ENCODE assay signal across 11 cellular contexts in the genomic region with DNA sequence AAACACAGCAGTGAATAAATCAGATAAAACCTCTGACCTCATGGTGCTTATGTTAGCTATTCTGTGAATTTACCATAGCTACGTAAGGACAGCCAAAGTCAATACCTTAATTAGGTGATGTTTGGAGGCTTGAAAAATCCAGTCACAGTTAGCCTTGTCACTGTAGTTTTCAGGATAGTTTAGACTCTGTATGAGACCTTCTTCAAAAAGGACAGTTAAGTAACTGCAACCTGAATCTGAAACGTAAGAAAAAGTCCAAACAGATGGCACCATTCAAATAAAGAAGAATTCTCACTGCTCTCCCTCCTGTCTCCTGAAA. TPM values are rescaled to one million over a fixed set of nuclear protein-coding genes. Genes with fewer than 3 reads are reported as not detected.
DNase-seq lines count a peak whose midpoint lies in the region; ATAC-seq and TF ChIP-seq lines count a peak whose summit lies in the region.
"Had no signal": no experiment of that assay in that cellular context is flagged by ENCODE, and none has a peak within 500 bp of the region (broad histone marks: within the 10 kb centered on the region; RNA-seq: fewer than 3 reads in every experiment).

No MANE protein-coding gene starts in this region.

- H3K4me3 Mint-ChIP-seq in endothelial cell (ENCODE audit: unreplicated experiment) = no peak overlapping the region

- no peak overlapping the region for H3K27ac Mint-ChIP-seq in endothelial cell (ENCODE audit: unreplicated experiment)

- intact Hi-C loops in OCI-LY7 (cut with micrococcal nuclease; ENCODE audit: unreplicated experiment) = loop anchor here (1.0 to 5.0 kb wide), 3 partner anchors 253 to 596 kb away; no protein-coding TSS in a partner anchor

- peak; percentile 4 for ATAC-seq in GM19035 (IDR thresholded peaks at IDR 0.05; ENCODE audit: unreplicated experiment)
- no peak for ATAC-seq in GM18873 (IDR thresholded peaks at IDR 0.05; ENCODE audit: low FRiP score, unreplicated experiment)
- ATAC-seq in HG03565 (IDR thresholded peaks at IDR 0.05; ENCODE audit: unreplicated experiment) = no peak

- no peaks in the 10 kb centered on the region for H3K4me1 ChIP-seq in OCI-LY7 (ENCODE audit: insufficient read depth, low read length, poor library complexity, severe bottlenecking)

- H4K20me1 ChIP-seq in OCI-LY7 (ENCODE audit: insufficient read depth, low read length) = no peaks in the 10 kb centered on the region
- H4K20me1 ChIP-seq: BLaER1 treated with 17β-estradiol and CSF1 and Interleukin-3, amounts not matched to agents 10 nM and 100 nM had no signal

- BruUV-seq in OCI-LY7 (replicated peaks; lab: Mats Ljungman, UMichigan) = no TSS peak

- DNase-seq in OCI-LY7 (ENCODE audit: low spot score) = no peak
- DNase-seq in endothelial cell (ENCODE audit: low spot score) = no peak
- DNase-seq in ecto neural progenitor cell (ENCODE audit: low spot score) = no peak
- no peak for DNase-seq in H7

- H3K4me3 ChIP-seq in OCI-LY7 (ENCODE audit: low read depth, low read length, poor library complexity, severe bottlenecking) (no peak overlapping the region), H7 (ENCODE audit: insufficient read depth, low read depth, low read length) (no peak overlapping the region)

- no peaks in the 10 kb centered on the region for H3K27me3 ChIP-seq in H7 (ENCODE audit: control insufficient read depth, insufficient read depth, low read length)

- H3K27me3 Mint-ChIP-seq in endothelial cell (ENCODE audit: unreplicated experiment) = peaks cover 1% of the 10 kb centered on the region

- no peaks in the 10 kb centered on the region for H3K9me2 ChIP-seq in OCI-LY7 (ENCODE audit: insufficient read depth, low read length)

- TF ChIP-seq CTCF in 22Rv1 (IDR thresholded peaks at IDR 0.05) (peak; percentile 35), OCI-LY7 (conservative IDR thresholded peaks at IDR 0.05; ENCODE audit: low read length) (peak; percentile 13; the same call in 1 of the 2 replicates), endothelial cell (IDR thresholded peaks at IDR 0.05; ENCODE audit: unreplicated experiment) (peak; percentile 21)

- peaks cover 8% of the 10 kb centered on the region for H3K4me1 Mint-ChIP-seq in endothelial cell (ENCODE audit: unreplicated experiment)

- no peak overlapping the region for H2AFZ ChIP-seq in OCI-LY7 (ENCODE audit: low read length)

- H3K27ac ChIP-seq in 22Rv1 = no peak overlapping the region
- H3K27ac ChIP-seq in OCI-LY7 (ENCODE audit: low read depth, low read length, poor library complexity, severe bottlenecking) = no peak overlapping the region
- H3K27ac ChIP-seq: KMS-11 had no signal

- no peaks in the 10 kb centered on the region for H3K9me3 Mint-ChIP-seq in endothelial cell (ENCODE audit: unreplicated experiment)

- no peak overlapping the region for H3K4me2 ChIP-seq in OCI-LY7 (ENCODE audit: low read length)

- H3K36me3 Mint-ChIP-seq in endothelial cell (ENCODE audit: low read depth, unreplicated experiment) = no peaks in the 10 kb centered on the region

- no peaks in the 10 kb centered on the region for H3K79me2 ChIP-seq in OCI-LY7 (ENCODE audit: insufficient read depth, low read depth, low read length)

- H3K9me3 ChIP-seq in OCI-LY7 (ENCODE audit: low read length) = no peaks in the 10 kb centered on the region
- H3K9me3 ChIP-seq: BLaER1 treated with 17β-estradiol and CSF1 and Interleukin-3, amounts not matched to agents 10 nM and 100 nM had no signal

- POLR2A ChIA-PET in OCI-LY7 (lab: Charles Lee) = interaction anchor here (1.2 kb wide), 1 partner anchor 9 kb away, joined by 4 read pairs; no protein-coding TSS in a partner anchor

- H3K36me3 ChIP-seq in OCI-LY7 (ENCODE audit: insufficient read depth, low read length) = no peaks in the 10 kb centered on the region
- H3K36me3 ChIP-seq in H7 (replicated peaks; ENCODE audit: control insufficient read depth, insufficient read depth, low read length) = no peaks in the 10 kb centered on the region
- H3K36me3 ChIP-seq: BLaER1 treated with 17β-estradiol and CSF1 and Interleukin-3, amounts not matched to agents 10 nM and 100 nM had no signal

- CTCF ChIA-PET in OCI-LY7 (lab: Charles Lee; ENCODE audit: unreplicated experiment) = no interaction called here

RNA-seq across cellular contexts. Expression of a gene that starts 11.4 kb away (rescaled TPM):
- total RNA-seq in OCI-LY7 (2014; rRNA removed; shearing (Covaris generic)) = not detected in 2 replicates
- total RNA-seq in OCI-LY7 (2022) = not detected in 2 replicates
- total RNA-seq in endothelial cell (ENCODE audit: unreplicated experiment) = 0.85 TPM
- total RNA-seq in H7 (2014; rRNA removed; shearing (Covaris generic)) = 0.66 TPM in 1 of 2 replicates, not detected in the other
- total RNA-seq: A172 had no signal

RNA-seq across cellular contexts. Expression of a gene that starts 21.6 kb away (rescaled TPM):
- not detected in 2 replicates for total RNA-seq in OCI-LY7 (2014; rRNA removed; shearing (Covaris generic))
- total RNA-seq in OCI-LY7 (2022) = not detected in 2 replicates
- 6.8 TPM for total RNA-seq in endothelial cell (ENCODE audit: unreplicated experiment)
- 53.0 and 63.2 TPM in 2 replicates for total RNA-seq in H7 (2014; rRNA removed; shearing (Covaris generic))
- total RNA-seq: A172 had no signal
